In the genomic region with DNA sequence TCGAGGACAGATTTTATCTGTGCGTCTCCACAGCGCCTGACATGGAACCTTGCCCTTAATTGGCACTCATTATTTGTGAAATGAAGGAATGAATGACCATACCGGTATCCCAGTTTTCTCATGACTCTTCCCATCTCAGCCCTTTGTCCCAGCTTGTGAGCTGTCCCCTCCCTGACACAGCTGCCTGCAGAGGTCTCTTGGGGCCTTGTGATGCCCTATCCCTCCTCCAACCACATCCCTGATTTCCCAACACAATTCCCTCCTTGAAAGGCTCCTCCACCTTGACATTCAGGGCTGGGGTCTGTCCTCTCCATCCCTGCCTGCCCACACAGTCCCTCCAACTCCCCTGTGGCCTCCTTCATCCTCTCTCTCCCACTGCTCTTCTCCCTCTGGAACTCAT, we compare ENCODE assay signal across 1 cellular context.
TF ChIP-seq lines count a peak whose summit lies in the region.

No MANE protein-coding gene starts in this region.

TF ChIP-seq in H1, 55 proteins besides CTCF, POLR2A, EP300 and RAD21:
- TF ChIP-seq, protein P1, sequence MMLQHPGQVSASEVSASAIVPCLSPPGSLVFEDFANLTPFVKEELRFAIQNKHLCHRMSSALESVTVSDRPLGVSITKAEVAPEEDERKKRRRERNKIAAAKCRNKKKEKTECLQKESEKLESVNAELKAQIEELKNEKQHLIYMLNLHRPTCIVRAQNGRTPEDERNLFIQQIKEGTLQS (IDR thresholded peaks at IDR 0.05; ENCODE audit: insufficient read depth, low read depth, low read length) = no peak
- TF ChIP-seq SIX5 (IDR thresholded peaks at IDR 0.05; ENCODE audit: low read depth, low read length) = no peak
